8 cellular contexts compared by ENCODE assay signal in genomic region chr3:50227390-50228183, GRCh38. TPM values are rescaled to one million over a fixed set of nuclear protein-coding genes. Genes with fewer than 3 reads are reported as not detected.
DNase-seq lines count a peak whose midpoint lies in the region; ATAC-seq and TF ChIP-seq lines count a peak whose summit lies in the region.

No MANE protein-coding gene starts in this region.

- peaks cover 9% of the 10 kb centered on the region for H3K27me3 Mint-ChIP-seq in activated naive CD8-positive, alpha-beta T cell treated with anti-CD3 and anti-CD28 coated beads for 36 hours

- H3K27ac ChIP-seq in upper lobe of left lung = peak overlapping the region; percentile 65 to 89 (median 80)

- no peaks in the 10 kb centered on the region for H3K9me3 Mint-ChIP-seq in activated naive CD8-positive, alpha-beta T cell treated with anti-CD3 and anti-CD28 coated beads for 36 hours

- no peaks in the 10 kb centered on the region for H3K9me3 ChIP-seq in upper lobe of left lung

- TF ChIP-seq POLR2A in upper lobe of left lung (IDR thresholded peaks at IDR 0.05) = peak in 2 of 4 donors; percentile 13 to 59

- no peaks in the 10 kb centered on the region for H3K36me3 Mint-ChIP-seq in activated naive CD8-positive, alpha-beta T cell treated with anti-CD3 and anti-CD28 coated beads for 36 hours

- H3K27me3 ChIP-seq in upper lobe of left lung = no peaks in the 10 kb centered on the region

- H3K4me1 Mint-ChIP-seq in activated naive CD8-positive, alpha-beta T cell treated with anti-CD3 and anti-CD28 coated beads for 36 hours = peaks cover 14% of the 10 kb centered on the region

- intact Hi-C loops in cardiac septum (cut with DNase I) = loop anchor here (1.0 kb wide), 4 partner anchors 19 to 46 kb away; no protein-coding TSS in a partner anchor
- intact Hi-C loops in posterior cingulate gyrus (cut with DNase I) = loop anchor here (1.0 to 2.0 kb wide), 3 partner anchors 19 to 93 kb away; no protein-coding TSS in a partner anchor

- peak overlapping the region; percentile 57 to 73 (median 62) for H3K4me3 ChIP-seq in upper lobe of left lung

- H3K36me3 ChIP-seq in upper lobe of left lung = no peaks in the 10 kb centered on the region

- H3K4me1 ChIP-seq in upper lobe of left lung = peaks cover 21 to 35% (median 25%) of the 10 kb centered on the region in 4 donors

- peak overlapping the region; percentile 87 for H3K27ac Mint-ChIP-seq in activated naive CD8-positive, alpha-beta T cell treated with anti-CD3 and anti-CD28 coated beads for 36 hours

- ATAC-seq in HG02642 (IDR thresholded peaks at IDR 0.05; ENCODE audit: poor library complexity, unreplicated experiment) = peak; percentile 87
- ATAC-seq in upper lobe of left lung (ENCODE audit: low FRiP score in 2 of 2) = peak; percentile 96

- no peak for TF ChIP-seq EP300 in upper lobe of left lung (IDR thresholded peaks at IDR 0.05)

- DNase-seq in NCI-H1105 treated with DMSO at 0.1 percent for 48 hours (lab: John Stamatoyannopoulos, UW) = peak; percentile 86
- DNase-seq in SKM-1 (lab: John Stamatoyannopoulos, UW; ENCODE audit: unreplicated experiment) = peak; percentile 84
- DNase-seq in activated naive CD8-positive, alpha-beta T cell treated with anti-CD3 and anti-CD28 coated beads for 36 hours = peak; percentile 95
- DNase-seq in cardiac septum (ENCODE audit: low spot score) = peak; percentile 96
- peak; percentile 82 to 99 (median 90) for DNase-seq in posterior cingulate gyrus
- DNase-seq in upper lobe of left lung = peak; percentile 96 to 98

- 3 to 5% methylated on average over 30 to 42 of the region's 51 CpGs for WGBS in upper lobe of left lung, 2 donors

- TF ChIP-seq CTCF in GM12872 (IDR thresholded peaks at IDR 0.05; ENCODE audit: insufficient read depth, low read depth, low read length) (peak; percentile 77), upper lobe of left lung (IDR thresholded peaks at IDR 0.05) (peak; percentile 93 to 99 (median 96))

- peak overlapping the region; percentile 95 for H3K4me3 Mint-ChIP-seq in activated naive CD8-positive, alpha-beta T cell treated with anti-CD3 and anti-CD28 coated beads for 36 hours

RNA-seq across cellular contexts. Expression of gene GNAI2, which starts 8.4 kb away (rescaled TPM):
- total RNA-seq in activated naive CD8-positive, alpha-beta T cell treated with anti-CD3 and anti-CD28 coated beads for 36 hours = 100 to 1,000 TPM; 211 to 217 TPM
- 153 TPM for total RNA-seq in cardiac septum
- total RNA-seq in upper lobe of left lung = 100 to 1,000 TPM; 191 to 440 (median 295) TPM

RNA-seq across cellular contexts. Expression of gene SLC38A3, which starts 22.5 kb away (rescaled TPM):
- total RNA-seq in activated naive CD8-positive, alpha-beta T cell treated with anti-CD3 and anti-CD28 coated beads for 36 hours = under 1 TPM in 1 of 2 experiments, not detected in 1; 0.18 TPM
- total RNA-seq in cardiac septum = 6.6 TPM
- total RNA-seq in upper lobe of left lung = under 1 TPM in 2 of 6 donors, not detected in 4; 0.15 to 0.17 TPM

RNA-seq across cellular contexts. Expression of gene GNAT1, which starts 36.2 kb away (rescaled TPM):
- total RNA-seq in activated naive CD8-positive, alpha-beta T cell treated with anti-CD3 and anti-CD28 coated beads for 36 hours = under 1 TPM in 1 of 2 experiments, not detected in 1; 0.12 TPM
- not detected for total RNA-seq in cardiac septum
- under 1 TPM in 2 of 6 donors, not detected in 4; 0.10 to 0.40 TPM for total RNA-seq in upper lobe of left lung

RNA-seq across cellular contexts. Expression of gene SEMA3B, which starts 41.4 kb away (rescaled TPM):
- 1 to 10 TPM; 1.2 to 1.6 TPM for total RNA-seq in activated naive CD8-positive, alpha-beta T cell treated with anti-CD3 and anti-CD28 coated beads for 36 hours
- total RNA-seq in cardiac septum = 26.5 TPM
- total RNA-seq in upper lobe of left lung = 100 to 1,000 TPM in 5 of 6 donors, 10 to 100 TPM in 1; 98.3 to 242 (median 122) TPM

RNA-seq across cellular contexts. Expression of gene LSMEM2, which starts 51.3 kb away (rescaled TPM):
- not detected for total RNA-seq in activated naive CD8-positive, alpha-beta T cell treated with anti-CD3 and anti-CD28 coated beads for 36 hours
- total RNA-seq in cardiac septum (25.7 TPM), upper lobe of left lung (under 1 TPM in 2 of 6 donors, not detected in 4; 0.14 to 0.59 TPM)

Comparison
In these comparisons a context has a peak if more than half of its experiments do, and no peak if none do; other contexts are left out.
1. Peak in every context shown above with its lines: DNase-seq, ATAC-seq, H3K4me3 ChIP-seq and H3K27ac ChIP-seq.